ENCODE assay signal across 1 cellular context in genomic region chr9:128891354-128892222, GRCh38.
TF ChIP-seq lines count a peak whose summit lies in the region.

No MANE protein-coding gene starts in this region.

TF ChIP-seq in GM23338, 12 proteins besides CTCF, POLR2A, EP300 and RAD21 (continued from another document):
- no peak for TF ChIP-seq ZNF462 (CRISPR knock-in tag; IDR thresholded peaks at IDR 0.05)
- no peak for TF ChIP-seq ZNF114 (CRISPR knock-in tag; IDR thresholded peaks at IDR 0.05)
